In genomic region chr9:97673922-97674321, GRCh38 we compare ENCODE assay signal across 1 cellular context.
TF ChIP-seq lines count a peak whose summit lies in the region.

No MANE protein-coding gene starts in this region.

TF ChIP-seq in HEK293T, 16 proteins besides CTCF, POLR2A, EP300 and RAD21 (continued from another document):
- TF ChIP-seq PKNOX1 (IDR thresholded peaks at IDR 0.05) (no peak), TARDBP (IDR thresholded peaks at IDR 0.05) (no peak), L3MBTL2 (conservative IDR thresholded peaks at IDR 0.05) (no peak), ELF4 (IDR thresholded peaks at IDR 0.05) (no peak), BHLHE40 (IDR thresholded peaks at IDR 0.05; ENCODE audit: borderline replicate concordance) (no peak), FOXM1 (IDR thresholded peaks at IDR 0.05; ENCODE audit: borderline replicate concordance) (no peak), ARNT (IDR thresholded peaks at IDR 0.05) (no peak)
